ENCODE assay signal across 8 cellular contexts in the genomic region with DNA sequence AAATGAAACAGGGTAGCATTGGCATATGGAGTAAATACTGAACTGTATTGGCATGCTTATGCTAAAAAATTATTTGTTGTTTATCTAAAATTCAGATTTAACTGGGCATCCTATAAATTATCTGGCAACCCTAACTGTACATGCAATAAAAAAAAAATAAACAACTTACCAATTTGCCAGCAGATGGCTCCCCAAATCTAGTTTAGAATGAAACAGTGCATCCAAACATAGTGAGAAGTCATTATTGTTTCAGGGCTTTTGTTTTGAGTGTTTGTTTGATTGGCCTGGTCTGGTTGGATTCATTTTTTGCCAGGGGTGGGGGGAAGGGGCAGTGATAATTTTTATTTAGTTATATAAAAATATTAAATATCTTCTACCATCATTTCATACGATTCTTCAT. TPM values are rescaled to one million over a fixed set of nuclear protein-coding genes. Genes with fewer than 3 reads are reported as not detected.
DNase-seq lines count a peak whose midpoint lies in the region; ATAC-seq and TF ChIP-seq lines count a peak whose summit lies in the region.

No MANE protein-coding gene starts in this region.

- DNase-seq in BJ (ENCODE audit: low read depth) (no peak), H7 (peak; percentile 19), NCI-H460 (ENCODE audit: extremely low read depth, low read depth) (peak; percentile 39), epithelial cell of esophagus (ENCODE audit: low read depth) (peak; percentile 51), retinal pigment epithelial cell (ENCODE audit: low read depth) (no peak), KG1 (lab: John Stamatoyannopoulos, UW) (no peak), SHP77 treated with DMSO at 0.1 percent for 48 hours (lab: John Stamatoyannopoulos, UW) (no peak)

- H3K4me3 ChIP-seq in BJ (ENCODE audit: low read depth, low read length) (no peak overlapping the region), H7 (ENCODE audit: insufficient read depth, low read depth, low read length) (no peak overlapping the region), epithelial cell of esophagus (ENCODE audit: low read length) (no peak overlapping the region), retinal pigment epithelial cell (ENCODE audit: low read length) (no peak overlapping the region)

- H3K27me3 ChIP-seq in BJ (ENCODE audit: control insufficient read depth, insufficient read depth, low read length) (peaks cover 3% of the 10 kb centered on the region; the same call in 1 of the 2 replicates), H7 (ENCODE audit: control insufficient read depth, insufficient read depth, low read length) (no peaks in the 10 kb centered on the region)

- peak; percentile 22; the same call in 1 of the 2 replicates for TF ChIP-seq CTCF in BJ (IDR thresholded peaks at IDR 0.05; ENCODE audit: insufficient read depth, low read depth, low read length)
- TF ChIP-seq CTCF in epithelial cell of esophagus (IDR thresholded peaks at IDR 0.05; ENCODE audit: insufficient read depth, low read depth, low read length, missing control alignments), result peak; percentile 51
- peak; percentile 48 for TF ChIP-seq CTCF in retinal pigment epithelial cell (conservative IDR thresholded peaks at IDR 0.05; ENCODE audit: low read depth, low read length)

- POLR2A ChIA-PET in BJ (lab: Charles Lee), result no interaction called here

- CTCF ChIA-PET in BJ (lab: Yijun Ruan, JAX), result interaction anchor here (0.8 to 5.0 kb wide), 9 partner anchors 10 to 188 kb away, joined by 3 to 23 read pairs (median 4); no protein-coding TSS in a partner anchor

- ATAC-seq in GM21447 (IDR thresholded peaks at IDR 0.05; ENCODE audit: unreplicated experiment), result no peak

- H3K36me3 ChIP-seq in BJ (ENCODE audit: control insufficient read depth, insufficient read depth, low read length) (no peaks in the 10 kb centered on the region), H7 (replicated peaks; ENCODE audit: control insufficient read depth, insufficient read depth, low read length) (no peaks in the 10 kb centered on the region)

RNA-seq across cellular contexts. Expression of a gene that starts 12.8 kb away (rescaled TPM):
- polyA plus RNA-seq in BJ (2011; rRNA removed), result 0.16 and 0.18 TPM in 2 replicates
- polyA minus RNA-seq in BJ (2011; rRNA and poly(A)+ RNA removed), result 0.14 TPM in 1 of 2 replicates, not detected in the other
- total RNA-seq in H7 (2014; rRNA removed; shearing (Covaris generic)), result 19.8 and 26.5 TPM in 2 replicates
- total RNA-seq in NCI-H460 (2014; rRNA removed; shearing (Covaris generic)), result not detected in 2 replicates
- polyA plus RNA-seq in NCI-H460 (2014; cell fraction: nucleus; rRNA removed), result not detected in 2 replicates

Comparison
In these comparisons a context has a peak if more than half of its experiments do, and no peak if none do; other contexts are left out.
1. DNase-seq: peak in H7 (single experiment), NCI-H460 (single experiment) and epithelial cell of esophagus (single experiment); none in BJ (single experiment), retinal pigment epithelial cell (single experiment), KG1 (single experiment) and SHP77 treated with DMSO at 0.1 percent for 48 hours (single experiment).
2. RNA of a gene that starts 12.8 kb away (total RNA-seq): 19.8 to 26.5 TPM in H7; not detected in NCI-H460; every median in the first group is over 10 times any median in the second.
3. Peak in every context shown above with its lines, with median percentiles within 50 percentile points of each other: CTCF ChIP-seq.